In genomic region chr5:135034963-135035677, GRCh38 we compare ENCODE assay signal across 10 cellular contexts. TPM values are rescaled to one million over a fixed set of nuclear protein-coding genes. Genes with fewer than 3 reads are reported as not detected.
A peak's percentile ranks its signal among the peaks of the same experiment; 100 is the strongest.
DNase-seq lines count a peak whose midpoint lies in the region; ATAC-seq and TF ChIP-seq lines count a peak whose summit lies in the region.
"Had no signal": no experiment of that assay in that cellular context is flagged by ENCODE, and none has a peak within 500 bp of the region (broad histone marks: within the 10 kb centered on the region; RNA-seq: fewer than 3 reads in every experiment).

No MANE protein-coding gene starts in this region.

- H3K9me3 Mint-ChIP-seq in activated T-cell treated with anti-CD3 and anti-CD28 coated beads, Interleukin-2, amount 50 U/mL, for 72 hours = no peaks in the 10 kb centered on the region
- no peaks in the 10 kb centered on the region for H3K9me3 Mint-ChIP-seq in immature natural killer cell

- H3K27me3 Mint-ChIP-seq in activated T-cell treated with anti-CD3 and anti-CD28 coated beads, Interleukin-2, amount 50 U/mL, for 72 hours (ENCODE audit: low read depth) = peaks cover 81% of the 10 kb centered on the region
- peaks cover 5 to 27% (median 20%) of the 10 kb centered on the region in 3 donors for H3K27me3 Mint-ChIP-seq in immature natural killer cell (ENCODE audit: low read depth in 3 of 3)

- TF ChIP-seq POLR2A in tibial nerve (IDR thresholded peaks at IDR 0.05) = no peak

- no peak overlapping the region for H3K27ac Mint-ChIP-seq in activated T-cell treated with anti-CD3 and anti-CD28 coated beads, Interleukin-2, amount 50 U/mL, for 72 hours
- no peak overlapping the region for H3K27ac Mint-ChIP-seq in immature natural killer cell
- H3K27ac Mint-ChIP-seq: CD14-positive monocyte had no signal

- peaks cover 20 to 98% of the 10 kb centered on the region in 2 donors for H3K27me3 ChIP-seq in tibial nerve

- no peak for ATAC-seq in activated T-cell treated with anti-CD3 and anti-CD28 coated beads, Interleukin-2, amount 50 U/mL, for 72 hours (replicated peaks in 1 of 2)

- no peak for DNase-seq in activated T-cell treated with anti-CD3 and anti-CD28 coated beads, Interleukin-2, amount 50 U/mL, for 72 hours
- DNase-seq in activated T-cell treated with anti-CD3 and anti-CD28 coated beads for 4 hours (no peak), SW480 (ENCODE audit: low spot score) (peak; percentile 31), immature natural killer cell (no peak), hepatic stellate cell (ENCODE audit: low spot score) (no peak), SKM-1 treated with dmso at 0.1 percent for 144 hours (lab: John Stamatoyannopoulos, UW; ENCODE audit: unreplicated experiment) (no peak), tibial nerve (ENCODE audit: low spot score in 2 of 2) (no peak)
- DNase-seq: NCI-H1930 had no signal

- H3K36me3 ChIP-seq in urinary bladder (ENCODE audit: insufficient read depth) (no peaks in the 10 kb centered on the region), tibial nerve (no peaks in the 10 kb centered on the region)

- H3K4me1 ChIP-seq in urinary bladder (ENCODE audit: insufficient read depth) (no peaks in the 10 kb centered on the region), tibial nerve (peaks cover 0 to 59% (median 33%) of the 10 kb centered on the region in 4 donors)

- H3K4me1 Mint-ChIP-seq in activated T-cell treated with anti-CD3 and anti-CD28 coated beads, Interleukin-2, amount 50 U/mL, for 72 hours (ENCODE audit: low read depth) = peaks cover 38% of the 10 kb centered on the region
- peaks cover 18 to 21% of the 10 kb centered on the region in 2 donors for H3K4me1 Mint-ChIP-seq in immature natural killer cell

- H3K4me3 ChIP-seq in urinary bladder (ENCODE audit: low read depth, low read length) (peak overlapping the region; percentile 87), tibial nerve (no peak overlapping the region)

- 51% methylated on average over 14 of the region's 14 CpGs for WGBS in urinary bladder
- 63 to 72% methylated on average over 11 to 14 of the region's 14 CpGs for WGBS in tibial nerve, 2 donors

- peak overlapping the region; percentile 83 to 88 for H3K4me3 Mint-ChIP-seq in activated T-cell treated with anti-CD3 and anti-CD28 coated beads, Interleukin-2, amount 50 U/mL, for 72 hours
- H3K4me3 Mint-ChIP-seq in immature natural killer cell = peak overlapping the region; percentile 38 to 60 (median 45)

- H3K27ac ChIP-seq in urinary bladder (ENCODE audit: low read depth) (peak overlapping the region; percentile 78), tibial nerve (peak overlapping the region in 1 of 4 donors; percentile 54)

- TF ChIP-seq CTCF in tibial nerve (IDR thresholded peaks at IDR 0.05) = no peak

- H3K9me3 ChIP-seq in tibial nerve = no peaks in the 10 kb centered on the region

- H3K36me3 Mint-ChIP-seq in activated T-cell treated with anti-CD3 and anti-CD28 coated beads, Interleukin-2, amount 50 U/mL, for 72 hours (ENCODE audit: insufficient read depth in 2 of 2) = peaks cover 0 to 7% of the 10 kb centered on the region in 2 donors
- H3K36me3 Mint-ChIP-seq in immature natural killer cell = peaks cover 0 to 4% (median 0%) of the 10 kb centered on the region in 3 donors

- TF ChIP-seq EP300 in tibial nerve (IDR thresholded peaks at IDR 0.05) = no peak

RNA-seq across cellular contexts. Expression of gene PITX1, which starts 1.1 kb away (rescaled TPM):
- under 1 TPM; 0.50 to 0.76 TPM for total RNA-seq in activated T-cell treated with anti-CD3 and anti-CD28 coated beads, Interleukin-2, amount 50 U/mL, for 72 hours
- polyA plus RNA-seq in immature natural killer cell (not detected), urinary bladder (178 TPM)
- total RNA-seq in urinary bladder (50.1 TPM), tibial nerve (1 to 10 TPM; 1.1 to 5.4 (median 3.0) TPM)
- polyA plus RNA-seq: CD14-positive monocyte had no signal
